Comparison of ENCODE assay signal across 9 cellular contexts in the genomic region with DNA sequence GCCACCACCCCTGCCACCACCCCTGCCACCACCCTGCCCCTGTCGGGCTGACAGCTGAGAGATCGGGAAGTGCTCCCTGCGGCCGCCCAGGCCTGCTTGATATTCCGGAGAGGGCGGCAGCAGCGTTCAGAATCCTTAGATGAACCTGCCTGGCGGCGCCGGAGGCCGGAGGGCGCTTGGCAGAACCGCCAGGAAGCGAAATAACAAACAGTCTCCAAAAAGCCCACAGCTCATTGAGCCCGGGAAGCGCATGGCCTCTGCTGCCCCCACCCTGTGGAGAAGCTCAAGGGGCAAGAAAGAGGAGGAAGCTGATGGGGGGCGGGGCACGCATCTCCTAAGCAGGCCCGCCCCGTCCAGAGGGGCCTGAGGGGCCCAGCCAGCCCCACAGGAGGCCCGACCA.
DNase-seq lines count a peak whose midpoint lies in the region; ATAC-seq and TF ChIP-seq lines count a peak whose summit lies in the region.
"Had no signal": no experiment of that assay in that cellular context is flagged by ENCODE, and none has a peak within 500 bp of the region (broad histone marks: within the 10 kb centered on the region; RNA-seq: fewer than 3 reads in every experiment).

No MANE protein-coding gene starts in this region.

- H3K27me3 Mint-ChIP-seq in activated CD4-positive, alpha-beta memory T cell treated with anti-CD3 and anti-CD28 coated beads for 36 hours = peaks cover 30% of the 10 kb centered on the region

- no peaks in the 10 kb centered on the region for H3K36me3 ChIP-seq in NT2/D1 (ENCODE audit: insufficient read depth, insufficient read length, low read length)
- no peaks in the 10 kb centered on the region for H3K36me3 ChIP-seq in lower lobe of right lung
- no peaks in the 10 kb centered on the region for H3K36me3 ChIP-seq in suprapubic skin

- no peaks in the 10 kb centered on the region for H3K9me3 ChIP-seq in NT2/D1 (ENCODE audit: insufficient read depth, low read length)
- no peaks in the 10 kb centered on the region for H3K9me3 ChIP-seq in lower lobe of right lung
- H3K9me3 ChIP-seq in suprapubic skin = no peaks in the 10 kb centered on the region
- H3K9me3 ChIP-seq: SK-N-SH had no signal

- no peaks in the 10 kb centered on the region for H3K9me3 Mint-ChIP-seq in activated CD4-positive, alpha-beta memory T cell treated with anti-CD3 and anti-CD28 coated beads for 36 hours

- intact Hi-C loops in lower lobe of right lung (cut with DNase I) = no loop called here
- intact Hi-C loops in activated CD4-positive, alpha-beta memory T cell treated with anti-CD3 and anti-CD28 coated beads for 36 hours (cut with micrococcal nuclease) = no loop called here

- H3K27ac Mint-ChIP-seq in activated CD4-positive, alpha-beta memory T cell treated with anti-CD3 and anti-CD28 coated beads for 36 hours = no peak overlapping the region

- H3K4me3 Mint-ChIP-seq in activated CD4-positive, alpha-beta memory T cell treated with anti-CD3 and anti-CD28 coated beads for 36 hours = no peak overlapping the region

- peak overlapping the region; percentile 5 for H3K9ac ChIP-seq in NT2/D1 (ENCODE audit: insufficient read length, low read depth)
- H3K9ac ChIP-seq: SK-N-SH had no signal

- peak; percentile 40 for TF ChIP-seq CTCF in lower lobe of right lung (IDR thresholded peaks at IDR 0.05)
- no peak for TF ChIP-seq CTCF in suprapubic skin (IDR thresholded peaks at IDR 0.05)

- peak overlapping the region; percentile 46 for H3K27ac ChIP-seq in lower lobe of right lung
- H3K27ac ChIP-seq in suprapubic skin = no peak overlapping the region

- TF ChIP-seq EP300 in suprapubic skin (IDR thresholded peaks at IDR 0.05) = no peak

- ATAC-seq in lower lobe of right lung = peak; percentile 74 to 76
- ATAC-seq in GM18868 (IDR thresholded peaks at IDR 0.05; ENCODE audit: unreplicated experiment) = no peak
- no peak for ATAC-seq in HG02840 (IDR thresholded peaks at IDR 0.05; ENCODE audit: low FRiP score, unreplicated experiment)

- DNase-seq in NT2/D1 (ENCODE audit: low read depth, low spot score) (no peak), erythroblast (lab: John Stamatoyannopoulos, UW) (peak; percentile 63 to 70), lower lobe of right lung (peak; percentile 72), suprapubic skin (ENCODE audit: low spot score in 2 of 2) (no peak)
- DNase-seq in activated CD4-positive, alpha-beta memory T cell treated with anti-CD3 and anti-CD28 coated beads for 36 hours = no peak
- DNase-seq in activated CD8-positive, alpha-beta memory T cell treated with anti-CD3 and anti-CD28 coated beads for 24 hours = no peak

- TF ChIP-seq POLR2A in erythroblast (IDR thresholded peaks at IDR 0.05; ENCODE audit: low read length) (no peak), suprapubic skin (IDR thresholded peaks at IDR 0.05) (no peak)

- CTCF ChIA-PET in activated CD4-positive, alpha-beta memory T cell treated with anti-CD3 and anti-CD28 coated beads for 36 hours (lab: Charles Lee) = no interaction called here

- 9% methylated on average over 4 of the region's 21 CpGs for WGBS in suprapubic skin

- H3K4me1 ChIP-seq in NT2/D1 (ENCODE audit: insufficient read depth, insufficient read length) = peaks cover 13% of the 10 kb centered on the region
- H3K4me1 ChIP-seq in lower lobe of right lung = peaks cover 26% of the 10 kb centered on the region
- peaks cover 11% of the 10 kb centered on the region for H3K4me1 ChIP-seq in suprapubic skin

- H3K36me3 Mint-ChIP-seq in activated CD4-positive, alpha-beta memory T cell treated with anti-CD3 and anti-CD28 coated beads for 36 hours = no peaks in the 10 kb centered on the region

- POLR2A ChIA-PET in activated CD4-positive, alpha-beta memory T cell treated with anti-CD3 and anti-CD28 coated beads for 36 hours (lab: Charles Lee) = no interaction called here

- no peaks in the 10 kb centered on the region for H3K4me1 Mint-ChIP-seq in activated CD4-positive, alpha-beta memory T cell treated with anti-CD3 and anti-CD28 coated beads for 36 hours (ENCODE audit: low read depth)

- no peaks in the 10 kb centered on the region for H3K27me3 ChIP-seq in NT2/D1 (ENCODE audit: insufficient read depth, insufficient read length)
- H3K27me3 ChIP-seq in lower lobe of right lung (ENCODE audit: low read depth) = no peaks in the 10 kb centered on the region
- H3K27me3 ChIP-seq in suprapubic skin = peaks cover 4% of the 10 kb centered on the region

- H3K4me3 ChIP-seq in NT2/D1 (ENCODE audit: insufficient read length, low read depth) = no peak overlapping the region
- H3K4me3 ChIP-seq in lower lobe of right lung = peak overlapping the region; percentile 9
- H3K4me3 ChIP-seq in suprapubic skin = peak overlapping the region; percentile 8

Comparison
In these comparisons a context has a peak if more than half of its experiments do, and no peak if none do; other contexts are left out.
1. DNase-seq: peak in erythroblast (2 of 2) and lower lobe of right lung (single experiment); none in NT2/D1 (single experiment), suprapubic skin (0 of 2), activated CD4-positive, alpha-beta memory T cell treated with anti-CD3 and anti-CD28 coated beads for 36 hours (single experiment) and activated CD8-positive, alpha-beta memory T cell treated with anti-CD3 and anti-CD28 coated beads for 24 hours (single experiment).
2. ATAC-seq: peak in lower lobe of right lung (2 of 2); none in GM18868 (single experiment) and HG02840 (single experiment).